ENCODE assay signal across 33 cellular contexts in genomic region chr17:27564463-27564862, GRCh38.
DNase-seq lines count a peak whose midpoint lies in the region; ATAC-seq and TF ChIP-seq lines count a peak whose summit lies in the region.
"Had no signal": no experiment of that assay in that cellular context is flagged by ENCODE, and none has a peak within 500 bp of the region (broad histone marks: within the 10 kb centered on the region; RNA-seq: fewer than 3 reads in every experiment).

No MANE protein-coding gene starts in this region.

- H3K36me3 ChIP-seq in Loucy (ENCODE audit: insufficient read depth, low read length): no peaks in the 10 kb centered on the region
- H3K36me3 ChIP-seq: pancreas, suprapubic skin had no signal

- TF ChIP-seq CTCF in Loucy (conservative IDR thresholded peaks at IDR 0.05; ENCODE audit: low read length): no peak
- no peak for TF ChIP-seq CTCF in natural killer cell (IDR thresholded peaks at IDR 0.05)
- no peak for TF ChIP-seq CTCF in HFFc6 (IDR thresholded peaks at IDR 0.05)
- no peak for TF ChIP-seq CTCF in foreskin keratinocyte (conservative IDR thresholded peaks at IDR 0.05)

- H3K27me3 Mint-ChIP-seq in activated T-helper 1 cell treated with anti-CD3 and anti-CD28 coated beads, Interleukin-12 subunit alpha, Interleukin-12 subunit beta, Interleukin-2, Interleukin-4 antibody, amounts not matched to agents 30 ng/mL and 10 ng/mL and 1 ng/mL, durations not matched to agents 14 hours and 24 hours and 36 hours (ENCODE audit: insufficient read depth): no peaks in the 10 kb centered on the region
- H3K27me3 Mint-ChIP-seq in natural killer cell (ENCODE audit: low read depth in 2 of 2): no peaks in the 10 kb centered on the region
- H3K27me3 Mint-ChIP-seq in HFFc6 (ENCODE audit: insufficient read depth): peaks cover 1% of the 10 kb centered on the region
- H3K27me3 Mint-ChIP-seq: central memory CD8-positive, alpha-beta T cell had no signal

- ATAC-seq in natural killer cell (no peak), foreskin keratinocyte (no peak)
- ATAC-seq: body of pancreas, left cardiac atrium, pancreas had no signal

- no peak overlapping the region for H2AFZ ChIP-seq in Loucy (ENCODE audit: low read length)

- no peak overlapping the region for H3K27ac ChIP-seq in foreskin keratinocyte
- H3K27ac ChIP-seq: 22Rv1, HL-60, pancreas, SJCRH30, suprapubic skin had no signal

- H3K27ac Mint-ChIP-seq in activated T-helper 1 cell treated with anti-CD3 and anti-CD28 coated beads, Interleukin-12 subunit alpha, Interleukin-12 subunit beta, Interleukin-2, Interleukin-4 antibody, amounts not matched to agents 30 ng/mL and 10 ng/mL and 1 ng/mL, durations not matched to agents 14 hours and 24 hours and 36 hours: peak overlapping the region; percentile 26
- H3K27ac Mint-ChIP-seq in natural killer cell (peak overlapping the region; percentile 11 to 93), HFFc6 (no peak overlapping the region)
- H3K27ac Mint-ChIP-seq: CD14-positive monocyte, H9 had no signal

- intact Hi-C loops in activated T-helper 1 cell treated with anti-CD3 and anti-CD28 coated beads, Interleukin-12 subunit alpha, Interleukin-12 subunit beta, Interleukin-2, Interleukin-4 antibody, amounts not matched to agents 30 ng/mL and 10 ng/mL and 1 ng/mL, durations not matched to agents 14 hours and 24 hours and 36 hours (cut with micrococcal nuclease): loop anchor here (2.0 kb wide), 1 partner anchor 14 kb away; no protein-coding TSS in a partner anchor
- intact Hi-C loops in natural killer cell (cut with micrococcal nuclease): no loop called here

- no peaks in the 10 kb centered on the region for H4K20me1 ChIP-seq in Loucy (ENCODE audit: insufficient read depth, low read length, poor library complexity, severe bottlenecking)

- H3K9me2 ChIP-seq in Loucy (replicated peaks; ENCODE audit: low read depth, low read length): no peaks in the 10 kb centered on the region

- H3K4me1 Mint-ChIP-seq in activated T-helper 1 cell treated with anti-CD3 and anti-CD28 coated beads, Interleukin-12 subunit alpha, Interleukin-12 subunit beta, Interleukin-2, Interleukin-4 antibody, amounts not matched to agents 30 ng/mL and 10 ng/mL and 1 ng/mL, durations not matched to agents 14 hours and 24 hours and 36 hours (ENCODE audit: low read depth): peaks cover 77% of the 10 kb centered on the region
- H3K4me1 Mint-ChIP-seq in natural killer cell (peaks cover 31 to 32% of the 10 kb centered on the region in 2 donors), HFFc6 (ENCODE audit: low read depth) (peaks cover 19% of the 10 kb centered on the region)

- no peaks in the 10 kb centered on the region for H3F3A ChIP-seq in Loucy (ENCODE audit: low read depth)

- H3K4me3 Mint-ChIP-seq in activated T-helper 1 cell treated with anti-CD3 and anti-CD28 coated beads, Interleukin-12 subunit alpha, Interleukin-12 subunit beta, Interleukin-2, Interleukin-4 antibody, amounts not matched to agents 30 ng/mL and 10 ng/mL and 1 ng/mL, durations not matched to agents 14 hours and 24 hours and 36 hours: no peak overlapping the region
- H3K4me3 Mint-ChIP-seq in natural killer cell: no peak overlapping the region
- H3K4me3 Mint-ChIP-seq in HFFc6: no peak overlapping the region
- H3K4me3 Mint-ChIP-seq: CD14-positive monocyte; central memory CD8-positive, alpha-beta T cell; H9; neural crest cell had no signal

- H3K9me3 Mint-ChIP-seq in activated T-helper 1 cell treated with anti-CD3 and anti-CD28 coated beads, Interleukin-12 subunit alpha, Interleukin-12 subunit beta, Interleukin-2, Interleukin-4 antibody, amounts not matched to agents 30 ng/mL and 10 ng/mL and 1 ng/mL, durations not matched to agents 14 hours and 24 hours and 36 hours: peaks cover 6% of the 10 kb centered on the region
- H3K9me3 Mint-ChIP-seq in natural killer cell (no peaks in the 10 kb centered on the region), HFFc6 (no peaks in the 10 kb centered on the region)
- H3K9me3 Mint-ChIP-seq: central memory CD8-positive, alpha-beta T cell; H9; neural crest cell had no signal

- DNase-seq in NCI-H82 (lab: John Stamatoyannopoulos, UW) (peak; percentile 24), NCI-H82 treated with DMSO at 0.1 percent for 48 hours (lab: John Stamatoyannopoulos, UW; ENCODE audit: unreplicated experiment) (no peak), natural killer cell (no peak), HFFc6 (no peak), GM19240 (ENCODE audit: insufficient read length, low spot score) (no peak), foreskin keratinocyte (no peak)
- DNase-seq in activated T-helper 1 cell treated with anti-CD3 and anti-CD28 coated beads, Interleukin-12 subunit alpha, Interleukin-12 subunit beta, Interleukin-2, Interleukin-4 antibody, amounts not matched to agents 30 ng/mL and 10 ng/mL and 1 ng/mL, durations not matched to agents 14 hours and 24 hours and 36 hours (ENCODE audit: low spot score): no peak
- DNase-seq: activated CD4-positive, CD25-positive, alpha-beta regulatory T cell treated with anti-CD3 and anti-CD28 coated beads, Interleukin-2, amount 50 U/mL, for 72 hours; activated CD8-positive, alpha-beta memory T cell treated with anti-CD3 and anti-CD28 coated beads for 24 hours; activated T-cell treated with anti-CD3 and anti-CD28 coated beads for 4 hours; body of pancreas; dermis blood vessel endothelial cell; esophagus squamous epithelium; foreskin melanocyte; H9; left cardiac atrium; NCI-H1436; NCI-H2081; NCI-H226; NCI-H748 treated with DMSO at 0.1 percent for 48 hours; pancreas; retina; RPMI8226; SJCRH30; small intestine; stimulated activated naive CD4-positive, alpha-beta T cell had no signal

- no peak overlapping the region for H3K4me3 ChIP-seq in Loucy (ENCODE audit: low read length, poor library complexity, severe bottlenecking)
- H3K4me3 ChIP-seq: body of pancreas, esophagus squamous epithelium, pancreas, SJCRH30, suprapubic skin had no signal

- peaks cover 42% of the 10 kb centered on the region for H3K36me3 Mint-ChIP-seq in activated T-helper 1 cell treated with anti-CD3 and anti-CD28 coated beads, Interleukin-12 subunit alpha, Interleukin-12 subunit beta, Interleukin-2, Interleukin-4 antibody, amounts not matched to agents 30 ng/mL and 10 ng/mL and 1 ng/mL, durations not matched to agents 14 hours and 24 hours and 36 hours (ENCODE audit: low read depth)
- no peaks in the 10 kb centered on the region for H3K36me3 Mint-ChIP-seq in natural killer cell
- no peaks in the 10 kb centered on the region for H3K36me3 Mint-ChIP-seq in HFFc6 (ENCODE audit: low read depth)

- H3K4me1 ChIP-seq in Loucy (ENCODE audit: insufficient read depth, low read length, poor library complexity, severe bottlenecking): peaks cover 46% of the 10 kb centered on the region
- H3K4me1 ChIP-seq in foreskin keratinocyte: peaks cover 5% of the 10 kb centered on the region

- peak overlapping the region; percentile 58 for H3K4me2 ChIP-seq in Loucy (ENCODE audit: low read depth, low read length, poor library complexity, severe bottlenecking)

- H3K9ac ChIP-seq in Loucy (ENCODE audit: low read depth, low read length, poor library complexity, severe bottlenecking): no peak overlapping the region

- H3K27me3 ChIP-seq in Loucy (ENCODE audit: insufficient read depth, low read length, poor library complexity, severe bottlenecking) (no peaks in the 10 kb centered on the region), foreskin keratinocyte (no peaks in the 10 kb centered on the region)
- H3K27me3 ChIP-seq: body of pancreas, esophagus squamous epithelium, pancreas, SJCRH30, suprapubic skin had no signal

- H3K9me3 ChIP-seq in Loucy (ENCODE audit: insufficient read depth, low read depth, low read length): peaks cover 4% of the 10 kb centered on the region; the same call in 1 of the 2 replicates
- H3K9me3 ChIP-seq: body of pancreas, esophagus squamous epithelium, pancreas, SJCRH30, suprapubic skin had no signal

- no peaks in the 10 kb centered on the region; the same call in 1 of the 2 replicates for H3K79me2 ChIP-seq in Loucy (ENCODE audit: insufficient read depth, low read length)
